ENCODE assay signal across 9 cellular contexts in the genomic region with DNA sequence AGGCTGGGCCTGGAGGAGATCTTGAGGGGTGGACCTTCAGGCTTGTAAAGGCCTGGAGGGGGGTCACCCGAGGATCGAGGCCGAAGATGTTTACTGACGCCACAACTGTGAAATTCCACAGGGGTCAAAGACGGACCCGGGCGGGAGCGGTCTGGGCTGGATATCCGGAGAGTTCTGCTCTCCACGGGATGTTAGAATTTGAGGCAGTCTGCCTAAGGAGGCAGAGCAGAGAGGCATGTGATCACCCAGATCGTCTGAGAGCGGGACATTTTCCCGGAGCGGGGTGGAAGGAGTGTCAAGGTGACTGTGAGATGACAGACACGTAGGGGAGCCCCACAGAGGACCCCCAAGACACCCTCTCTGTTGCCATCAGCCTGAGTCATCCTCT. TPM values are rescaled to one million over a fixed set of nuclear protein-coding genes. Genes with fewer than 3 reads are reported as not detected.
DNase-seq lines count a peak whose midpoint lies in the region; ATAC-seq and TF ChIP-seq lines count a peak whose summit lies in the region.
"Had no signal": no experiment of that assay in that cellular context is flagged by ENCODE, and none has a peak within 500 bp of the region (broad histone marks: within the 10 kb centered on the region; RNA-seq: fewer than 3 reads in every experiment).

No MANE protein-coding gene starts in this region.

- peaks cover 9% of the 10 kb centered on the region for H3K36me3 Mint-ChIP-seq in endothelial cell (ENCODE audit: low read depth, unreplicated experiment)

- 8% methylated on average over 15 of the region's 15 CpGs for WGBS in mesenchymal stem cell

- no peak for TF ChIP-seq CTCF in endothelial cell (IDR thresholded peaks at IDR 0.05; ENCODE audit: unreplicated experiment)

- H3K4me1 Mint-ChIP-seq in endothelial cell (ENCODE audit: unreplicated experiment) = no peaks in the 10 kb centered on the region

- H3K27ac ChIP-seq in mesenchymal stem cell (ENCODE audit: low read length, poor library complexity, severe bottlenecking) = peak overlapping the region; percentile 77

- H3K9ac ChIP-seq in mesenchymal stem cell (ENCODE audit: low read length) = peak overlapping the region; percentile 89

- no peak overlapping the region for H3K4me3 ChIP-seq in MG63
- peak overlapping the region in 1 of 2 experiments; percentile 61 for H3K4me3 ChIP-seq in mesenchymal stem cell (ENCODE audit: insufficient read depth in 1 of 2, low read depth in 1 of 2, low read length in 2 of 2)

- H3K14ac ChIP-seq in mesenchymal stem cell (ENCODE audit: low read length in 2 of 2) = peak overlapping the region in 1 of 2 experiments; percentile 90

- no peak overlapping the region for H2AFZ ChIP-seq in mesenchymal stem cell (ENCODE audit: low read depth, low read length)

- peak overlapping the region; percentile 18 to 97 for H2BK12ac ChIP-seq in mesenchymal stem cell (ENCODE audit: low read length in 2 of 2)

- ATAC-seq in GM21447 (IDR thresholded peaks at IDR 0.05; ENCODE audit: unreplicated experiment) = no peak

- H3K36me3 ChIP-seq in MG63 (no peaks in the 10 kb centered on the region; the same call in 1 of the 2 replicates), mesenchymal stem cell (ENCODE audit: control insufficient read depth in 1 of 2, insufficient read depth in 2 of 2, low read depth in 1 of 2, low read length in 2 of 2) (peaks cover 0 to 11% of the 10 kb centered on the region in 2 experiments)

- H3K79me1 ChIP-seq in mesenchymal stem cell (replicated peaks; ENCODE audit: low read length, poor library complexity, severe bottlenecking) = peaks cover 34% of the 10 kb centered on the region

- H4K91ac ChIP-seq in mesenchymal stem cell (ENCODE audit: low read length) = peak overlapping the region; percentile 89

- no peak overlapping the region for H2BK5ac ChIP-seq in mesenchymal stem cell (ENCODE audit: low read depth, low read length, poor library complexity, severe bottlenecking)

- H4K8ac ChIP-seq in mesenchymal stem cell (ENCODE audit: low read length) = peak overlapping the region; percentile 35

- H3K27me3 ChIP-seq in MG63 (no peaks in the 10 kb centered on the region), mesenchymal stem cell (ENCODE audit: control insufficient read depth in 1 of 2, insufficient read depth in 1 of 2, low read length in 2 of 2) (no peaks in the 10 kb centered on the region)

- H3K9me3 ChIP-seq in MG63 (no peaks in the 10 kb centered on the region), mesenchymal stem cell (ENCODE audit: control insufficient read depth, low read length) (no peaks in the 10 kb centered on the region)

- H3K4me3 Mint-ChIP-seq in endothelial cell (ENCODE audit: unreplicated experiment) = peak overlapping the region; percentile 31

- H3K9me3 Mint-ChIP-seq in endothelial cell (ENCODE audit: unreplicated experiment) = no peaks in the 10 kb centered on the region

- H3K4ac ChIP-seq in mesenchymal stem cell (ENCODE audit: low read depth in 1 of 2, low read length in 2 of 2) = peak overlapping the region; percentile 71

- H3K27me3 Mint-ChIP-seq in endothelial cell (ENCODE audit: unreplicated experiment) = peaks cover 8% of the 10 kb centered on the region

- DNase-seq in MG63 (peak; percentile 30), endothelial cell (ENCODE audit: low spot score) (no peak), mesenchymal stem cell (peak; percentile 93), stromal cell of bone marrow (ENCODE audit: low read depth) (peak; percentile 43), NCI-H187 (lab: John Stamatoyannopoulos, UW) (no peak), T-helper 1 cell (no peak), NCI-H2171 treated with DMSO at 0.1 percent for 48 hours (lab: John Stamatoyannopoulos, UW) (no peak)
- DNase-seq: DND-41 had no signal

- H3K23ac ChIP-seq in mesenchymal stem cell (ENCODE audit: low read length in 2 of 2) = no peak overlapping the region

- H2AK5ac ChIP-seq in mesenchymal stem cell (ENCODE audit: low read length, severe bottlenecking) = no peak overlapping the region

- H3K27ac Mint-ChIP-seq in endothelial cell (ENCODE audit: unreplicated experiment) = no peak overlapping the region

- H2BK15ac ChIP-seq in mesenchymal stem cell (ENCODE audit: low read depth, poor library complexity, severe bottlenecking) = peak overlapping the region; percentile 41

- H2BK120ac ChIP-seq in mesenchymal stem cell (ENCODE audit: low read depth, low read length) = peak overlapping the region; percentile 68

- H3K18ac ChIP-seq in mesenchymal stem cell (ENCODE audit: low read depth in 1 of 2, low read length in 2 of 2) = peak overlapping the region; percentile 81 to 98

- peak overlapping the region; percentile 69 for H3K4me2 ChIP-seq in mesenchymal stem cell (ENCODE audit: low read length, poor library complexity, severe bottlenecking)

- peaks cover 46% of the 10 kb centered on the region for H3K4me1 ChIP-seq in mesenchymal stem cell (ENCODE audit: control insufficient read depth, insufficient read depth, low read depth, low read length)

RNA-seq across cellular contexts. Expression of gene KLHL26, which starts 13.2 kb away (rescaled TPM):
- total RNA-seq in MG63 (2014; rRNA removed; shearing (Covaris generic); ENCODE audit: low replicate concordance) = 1.9 and 8.6 TPM in 2 replicates
- total RNA-seq in endothelial cell (ENCODE audit: unreplicated experiment) = 5.1 TPM
- 2.6 TPM for polyA plus RNA-seq in mesenchymal stem cell (2013, experiment 1 of 2)
- polyA plus RNA-seq in mesenchymal stem cell (2013, experiment 2 of 2) = 2.9 TPM

RNA-seq across cellular contexts. Expression of gene CRTC1, which starts 33.4 kb away (rescaled TPM):
- 2.4 and 3.6 TPM in 2 replicates for total RNA-seq in MG63 (2014; rRNA removed; shearing (Covaris generic); ENCODE audit: low replicate concordance)
- 17.5 TPM for total RNA-seq in endothelial cell (ENCODE audit: unreplicated experiment)
- polyA plus RNA-seq in mesenchymal stem cell (2013, experiment 1 of 2) = 9.9 TPM
- 9.4 TPM for polyA plus RNA-seq in mesenchymal stem cell (2013, experiment 2 of 2)

RNA-seq across cellular contexts. Expression of gene TMEM59L, which starts 37.4 kb away (rescaled TPM):
- total RNA-seq in MG63 (2014; rRNA removed; shearing (Covaris generic); ENCODE audit: low replicate concordance) = 0.36 TPM in 1 of 2 replicates, not detected in the other
- total RNA-seq in endothelial cell (ENCODE audit: unreplicated experiment) = 0.15 TPM
- polyA plus RNA-seq in mesenchymal stem cell (2013, experiment 1 of 2) = 1.1 TPM
- 1.1 TPM for polyA plus RNA-seq in mesenchymal stem cell (2013, experiment 2 of 2)

RNA-seq across cellular contexts. Expression of gene CRLF1, which starts 43.4 kb away (rescaled TPM):
- 6.6 and 16.9 TPM in 2 replicates for total RNA-seq in MG63 (2014; rRNA removed; shearing (Covaris generic); ENCODE audit: low replicate concordance)
- 0.74 TPM for total RNA-seq in endothelial cell (ENCODE audit: unreplicated experiment)
- 0.10 TPM for polyA plus RNA-seq in mesenchymal stem cell (2013, experiment 1 of 2)
- polyA plus RNA-seq in mesenchymal stem cell (2013, experiment 2 of 2) = 0.18 TPM

Comparison
In these comparisons a context has a peak if more than half of its experiments do, and no peak if none do; other contexts are left out.
1. DNase-seq: peak in MG63 (single experiment), mesenchymal stem cell (single experiment) and stromal cell of bone marrow (single experiment); none in endothelial cell (single experiment), NCI-H187 (0 of 2), T-helper 1 cell (0 of 5) and NCI-H2171 treated with DMSO at 0.1 percent for 48 hours (single experiment).